1 cellular context compared by ENCODE assay signal in the genomic region with DNA sequence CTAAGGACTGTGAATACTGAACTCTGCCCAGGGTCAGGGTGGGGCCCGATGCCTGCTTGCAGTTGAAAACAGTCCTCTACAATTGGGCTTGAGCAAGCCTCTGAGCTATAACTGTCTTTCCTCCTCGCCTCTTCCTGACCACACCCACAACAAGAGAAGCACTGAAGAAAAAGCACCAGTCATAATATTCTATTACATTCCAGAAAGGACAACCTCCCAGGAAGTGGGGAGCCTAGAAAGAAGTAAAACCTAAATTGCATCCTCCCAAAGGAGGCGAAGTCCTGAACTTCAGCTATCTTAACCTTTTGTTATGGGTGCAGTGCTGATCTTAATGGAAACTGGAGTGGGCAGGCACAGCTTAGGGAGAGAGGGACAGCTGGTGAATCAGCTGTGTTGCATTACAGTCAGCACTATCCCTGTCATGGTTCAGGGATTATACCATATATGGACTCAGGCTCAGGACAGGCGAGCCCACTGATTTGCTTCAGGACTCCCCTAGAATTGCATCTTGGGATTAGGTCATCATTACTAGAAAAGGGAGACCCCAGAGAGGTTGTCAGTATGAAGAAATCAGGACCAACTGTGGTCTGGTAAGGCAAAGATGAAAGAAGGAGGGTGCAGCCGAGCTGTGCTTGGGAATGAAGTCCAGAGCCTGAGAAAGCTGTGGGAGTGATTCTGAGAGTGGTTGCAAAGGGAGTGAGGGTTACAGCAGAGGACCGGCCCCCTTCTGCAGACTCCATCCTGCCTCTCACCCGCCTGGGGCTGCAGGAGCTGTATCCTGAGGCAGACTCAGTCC.
TF ChIP-seq lines count a peak whose summit lies in the region.

No MANE protein-coding gene starts in this region.

TF ChIP-seq in K562, 482 proteins besides CTCF, POLR2A, EP300 and RAD21 (continued from another document and continues in another):
- TF ChIP-seq, protein P1, sequence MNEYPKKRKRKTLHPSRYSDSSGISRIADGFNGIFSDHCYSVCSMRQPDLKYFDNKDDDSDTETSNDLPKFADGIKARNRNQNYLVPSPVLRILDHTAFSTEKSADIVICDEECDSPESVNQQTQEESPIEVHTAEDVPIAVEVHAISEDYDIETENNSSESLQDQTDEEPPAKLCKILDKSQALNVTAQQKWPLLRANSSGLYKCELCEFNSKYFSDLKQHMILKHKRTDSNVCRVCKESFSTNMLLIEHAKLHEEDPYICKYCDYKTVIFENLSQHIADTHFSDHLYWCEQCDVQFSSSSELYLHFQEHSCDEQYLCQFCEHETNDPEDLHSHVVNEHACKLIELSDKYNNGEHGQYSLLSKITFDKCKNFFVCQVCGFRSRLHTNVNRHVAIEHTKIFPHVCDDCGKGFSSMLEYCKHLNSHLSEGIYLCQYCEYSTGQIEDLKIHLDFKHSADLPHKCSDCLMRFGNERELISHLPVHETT (CRISPR knock-in tag; conservative IDR thresholded peaks at IDR 0.05 in 1 of 2, IDR thresholded peaks at IDR 0.05 in 1 of 2), result no peak
- TF ChIP-seq ZNF282 (CRISPR knock-in tag; IDR thresholded peaks at IDR 0.05), result no peak
- peak; percentile 24; the same call in 1 of the 2 replicates for TF ChIP-seq ELF1 (tag; IDR thresholded peaks at IDR 0.05)
- TF ChIP-seq, protein P2, sequence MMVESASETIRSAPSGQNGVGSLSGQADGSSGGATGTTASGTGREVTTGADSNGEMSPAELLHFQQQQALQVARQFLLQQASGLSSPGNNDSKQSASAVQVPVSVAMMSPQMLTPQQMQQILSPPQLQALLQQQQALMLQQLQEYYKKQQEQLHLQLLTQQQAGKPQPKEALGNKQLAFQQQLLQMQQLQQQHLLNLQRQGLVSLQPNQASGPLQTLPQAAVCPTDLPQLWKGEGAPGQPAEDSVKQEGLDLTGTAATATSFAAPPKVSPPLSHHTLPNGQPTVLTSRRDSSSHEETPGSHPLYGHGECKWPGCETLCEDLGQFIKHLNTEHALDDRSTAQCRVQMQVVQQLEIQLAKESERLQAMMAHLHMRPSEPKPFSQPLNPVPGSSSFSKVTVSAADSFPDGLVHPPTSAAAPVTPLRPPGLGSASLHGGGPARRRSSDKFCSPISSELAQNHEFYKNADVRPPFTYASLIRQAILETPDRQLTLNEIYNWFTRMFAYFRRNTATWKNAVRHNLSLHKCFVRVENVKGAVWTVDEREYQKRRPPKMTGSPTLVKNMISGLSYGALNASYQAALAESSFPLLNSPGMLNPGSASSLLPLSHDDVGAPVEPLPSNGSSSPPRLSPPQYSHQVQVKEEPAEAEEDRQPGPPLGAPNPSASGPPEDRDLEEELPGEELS (CRISPR knock-in tag; IDR thresholded peaks at IDR 0.05; ENCODE audit: borderline replicate concordance), result no peak
- TF ChIP-seq, protein P3, sequence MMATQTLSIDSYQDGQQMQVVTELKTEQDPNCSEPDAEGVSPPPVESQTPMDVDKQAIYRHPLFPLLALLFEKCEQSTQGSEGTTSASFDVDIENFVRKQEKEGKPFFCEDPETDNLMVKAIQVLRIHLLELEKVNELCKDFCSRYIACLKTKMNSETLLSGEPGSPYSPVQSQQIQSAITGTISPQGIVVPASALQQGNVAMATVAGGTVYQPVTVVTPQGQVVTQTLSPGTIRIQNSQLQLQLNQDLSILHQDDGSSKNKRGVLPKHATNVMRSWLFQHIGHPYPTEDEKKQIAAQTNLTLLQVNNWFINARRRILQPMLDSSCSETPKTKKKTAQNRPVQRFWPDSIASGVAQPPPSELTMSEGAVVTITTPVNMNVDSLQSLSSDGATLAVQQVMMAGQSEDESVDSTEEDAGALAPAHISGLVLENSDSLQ (IDR thresholded peaks at IDR 0.05), result no peak
- no peak for TF ChIP-seq KDM5B (IDR thresholded peaks at IDR 0.05; ENCODE audit: insufficient replicate concordance, low read depth, low read length)
- no peak for TF ChIP-seq BRF1 (IDR thresholded peaks at IDR 0.05; ENCODE audit: borderline replicate concordance, extremely low read depth, insufficient read length)
- TF ChIP-seq POLR2AphosphoS5 (IDR thresholded peaks at IDR 0.05; ENCODE audit: control insufficient read depth, insufficient read depth, low read depth, low read length), result no peak
- TF ChIP-seq, protein P4, sequence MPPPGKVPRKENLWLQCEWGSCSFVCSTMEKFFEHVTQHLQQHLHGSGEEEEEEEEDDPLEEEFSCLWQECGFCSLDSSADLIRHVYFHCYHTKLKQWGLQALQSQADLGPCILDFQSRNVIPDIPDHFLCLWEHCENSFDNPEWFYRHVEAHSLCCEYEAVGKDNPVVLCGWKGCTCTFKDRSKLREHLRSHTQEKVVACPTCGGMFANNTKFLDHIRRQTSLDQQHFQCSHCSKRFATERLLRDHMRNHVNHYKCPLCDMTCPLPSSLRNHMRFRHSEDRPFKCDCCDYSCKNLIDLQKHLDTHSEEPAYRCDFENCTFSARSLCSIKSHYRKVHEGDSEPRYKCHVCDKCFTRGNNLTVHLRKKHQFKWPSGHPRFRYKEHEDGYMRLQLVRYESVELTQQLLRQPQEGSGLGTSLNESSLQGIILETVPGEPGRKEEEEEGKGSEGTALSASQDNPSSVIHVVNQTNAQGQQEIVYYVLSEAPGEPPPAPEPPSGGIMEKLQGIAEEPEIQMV (tag; conservative IDR thresholded peaks at IDR 0.05; ENCODE audit: low read depth), result no peak
- TF ChIP-seq RB1 (IDR thresholded peaks at IDR 0.05; ENCODE audit: low read depth), result no peak
- TF ChIP-seq CBFA2T2 (conservative IDR thresholded peaks at IDR 0.05), result no peak
- no peak for TF ChIP-seq HMGN3 (IDR thresholded peaks at IDR 0.05; ENCODE audit: borderline replicate concordance, extremely low read depth, insufficient read length, low read depth, low read length)
- TF ChIP-seq MBD2 (IDR thresholded peaks at IDR 0.05; ENCODE audit: borderline replicate concordance, low read depth), result no peak
- TF ChIP-seq HDAC8 (tag; IDR thresholded peaks at IDR 0.05), result no peak
- TF ChIP-seq NUFIP1 (IDR thresholded peaks at IDR 0.05; ENCODE audit: partially characterized antibody), result no peak
- TF ChIP-seq CSDE1 (IDR thresholded peaks at IDR 0.05), result no peak
- TF ChIP-seq, protein P5, sequence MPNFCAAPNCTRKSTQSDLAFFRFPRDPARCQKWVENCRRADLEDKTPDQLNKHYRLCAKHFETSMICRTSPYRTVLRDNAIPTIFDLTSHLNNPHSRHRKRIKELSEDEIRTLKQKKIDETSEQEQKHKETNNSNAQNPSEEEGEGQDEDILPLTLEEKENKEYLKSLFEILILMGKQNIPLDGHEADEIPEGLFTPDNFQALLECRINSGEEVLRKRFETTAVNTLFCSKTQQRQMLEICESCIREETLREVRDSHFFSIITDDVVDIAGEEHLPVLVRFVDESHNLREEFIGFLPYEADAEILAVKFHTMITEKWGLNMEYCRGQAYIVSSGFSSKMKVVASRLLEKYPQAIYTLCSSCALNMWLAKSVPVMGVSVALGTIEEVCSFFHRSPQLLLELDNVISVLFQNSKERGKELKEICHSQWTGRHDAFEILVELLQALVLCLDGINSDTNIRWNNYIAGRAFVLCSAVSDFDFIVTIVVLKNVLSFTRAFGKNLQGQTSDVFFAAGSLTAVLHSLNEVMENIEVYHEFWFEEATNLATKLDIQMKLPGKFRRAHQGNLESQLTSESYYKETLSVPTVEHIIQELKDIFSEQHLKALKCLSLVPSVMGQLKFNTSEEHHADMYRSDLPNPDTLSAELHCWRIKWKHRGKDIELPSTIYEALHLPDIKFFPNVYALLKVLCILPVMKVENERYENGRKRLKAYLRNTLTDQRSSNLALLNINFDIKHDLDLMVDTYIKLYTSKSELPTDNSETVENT (CRISPR knock-in tag; IDR thresholded peaks at IDR 0.05), result no peak
- no peak for TF ChIP-seq FIP1L1 (IDR thresholded peaks at IDR 0.05; ENCODE audit: low read depth, low read length, poor library complexity, severe bottlenecking)
- no peak for TF ChIP-seq MEIS2 (IDR thresholded peaks at IDR 0.05; ENCODE audit: partially characterized antibody)
- peak in 1 of 2 experiments; percentile 21; a peak in 1 of 4 replicates for TF ChIP-seq NRF1 (conservative IDR thresholded peaks at IDR 0.05 in 1 of 2, IDR thresholded peaks at IDR 0.05 in 1 of 2)
- no peak for TF ChIP-seq ZNF408 (CRISPR knock-in tag; IDR thresholded peaks at IDR 0.05; ENCODE audit: low read depth)
- TF ChIP-seq NFXL1 (CRISPR knock-in tag; IDR thresholded peaks at IDR 0.05), result no peak
- TF ChIP-seq, protein P6, sequence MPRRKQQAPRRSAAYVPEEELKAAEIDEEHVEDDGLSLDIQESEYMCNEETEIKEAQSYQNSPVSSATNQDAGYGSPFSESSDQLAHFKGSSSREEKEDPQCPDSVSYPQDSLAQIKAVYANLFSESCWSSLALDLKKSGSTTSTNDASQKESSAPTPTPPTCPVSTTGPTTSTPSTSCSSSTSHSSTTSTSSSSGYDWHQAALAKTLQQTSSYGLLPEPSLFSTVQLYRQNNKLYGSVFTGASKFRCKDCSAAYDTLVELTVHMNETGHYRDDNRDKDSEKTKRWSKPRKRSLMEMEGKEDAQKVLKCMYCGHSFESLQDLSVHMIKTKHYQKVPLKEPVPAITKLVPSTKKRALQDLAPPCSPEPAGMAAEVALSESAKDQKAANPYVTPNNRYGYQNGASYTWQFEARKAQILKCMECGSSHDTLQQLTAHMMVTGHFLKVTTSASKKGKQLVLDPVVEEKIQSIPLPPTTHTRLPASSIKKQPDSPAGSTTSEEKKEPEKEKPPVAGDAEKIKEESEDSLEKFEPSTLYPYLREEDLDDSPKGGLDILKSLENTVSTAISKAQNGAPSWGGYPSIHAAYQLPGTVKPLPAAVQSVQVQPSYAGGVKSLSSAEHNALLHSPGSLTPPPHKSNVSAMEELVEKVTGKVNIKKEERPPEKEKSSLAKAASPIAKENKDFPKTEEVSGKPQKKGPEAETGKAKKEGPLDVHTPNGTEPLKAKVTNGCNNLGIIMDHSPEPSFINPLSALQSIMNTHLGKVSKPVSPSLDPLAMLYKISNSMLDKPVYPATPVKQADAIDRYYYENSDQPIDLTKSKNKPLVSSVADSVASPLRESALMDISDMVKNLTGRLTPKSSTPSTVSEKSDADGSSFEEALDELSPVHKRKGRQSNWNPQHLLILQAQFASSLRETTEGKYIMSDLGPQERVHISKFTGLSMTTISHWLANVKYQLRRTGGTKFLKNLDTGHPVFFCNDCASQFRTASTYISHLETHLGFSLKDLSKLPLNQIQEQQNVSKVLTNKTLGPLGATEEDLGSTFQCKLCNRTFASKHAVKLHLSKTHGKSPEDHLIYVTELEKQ (CRISPR knock-in tag; IDR thresholded peaks at IDR 0.05), result no peak
- TF ChIP-seq DPF2 (IDR thresholded peaks at IDR 0.05), result no peak
- TF ChIP-seq TCF3 (CRISPR knock-in tag; IDR thresholded peaks at IDR 0.05), result no peak
- no peak for TF ChIP-seq FOXK2 (conservative IDR thresholded peaks at IDR 0.05 in 1 of 2, IDR thresholded peaks at IDR 0.05 in 1 of 2; ENCODE audit: low read depth in 2 of 2)
- TF ChIP-seq ZNF57 (CRISPR knock-in tag; IDR thresholded peaks at IDR 0.05), result no peak
- TF ChIP-seq PHTF2 (CRISPR knock-in tag; IDR thresholded peaks at IDR 0.05), result no peak
- TF ChIP-seq, protein P7, sequence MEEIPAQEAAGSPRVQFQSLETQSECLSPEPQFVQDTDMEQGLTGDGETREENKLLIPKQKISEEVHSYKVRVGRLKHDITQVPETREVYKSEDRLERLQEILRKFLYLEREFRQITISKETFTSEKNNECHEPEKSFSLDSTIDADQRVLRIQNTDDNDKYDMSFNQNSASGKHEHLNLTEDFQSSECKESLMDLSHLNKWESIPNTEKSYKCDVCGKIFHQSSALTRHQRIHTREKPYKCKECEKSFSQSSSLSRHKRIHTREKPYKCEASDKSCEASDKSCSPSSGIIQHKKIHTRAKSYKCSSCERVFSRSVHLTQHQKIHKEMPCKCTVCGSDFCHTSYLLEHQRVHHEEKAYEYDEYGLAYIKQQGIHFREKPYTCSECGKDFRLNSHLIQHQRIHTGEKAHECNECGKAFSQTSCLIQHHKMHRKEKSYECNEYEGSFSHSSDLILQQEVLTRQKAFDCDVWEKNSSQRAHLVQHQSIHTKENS (CRISPR knock-in tag; IDR thresholded peaks at IDR 0.05), result no peak
- TF ChIP-seq KLF6 (CRISPR knock-in tag; IDR thresholded peaks at IDR 0.05; ENCODE audit: borderline replicate concordance), result 0 out of 2 replicates have a peak, but pooled peaks have one; percentile 28
- TF ChIP-seq, protein P8, sequence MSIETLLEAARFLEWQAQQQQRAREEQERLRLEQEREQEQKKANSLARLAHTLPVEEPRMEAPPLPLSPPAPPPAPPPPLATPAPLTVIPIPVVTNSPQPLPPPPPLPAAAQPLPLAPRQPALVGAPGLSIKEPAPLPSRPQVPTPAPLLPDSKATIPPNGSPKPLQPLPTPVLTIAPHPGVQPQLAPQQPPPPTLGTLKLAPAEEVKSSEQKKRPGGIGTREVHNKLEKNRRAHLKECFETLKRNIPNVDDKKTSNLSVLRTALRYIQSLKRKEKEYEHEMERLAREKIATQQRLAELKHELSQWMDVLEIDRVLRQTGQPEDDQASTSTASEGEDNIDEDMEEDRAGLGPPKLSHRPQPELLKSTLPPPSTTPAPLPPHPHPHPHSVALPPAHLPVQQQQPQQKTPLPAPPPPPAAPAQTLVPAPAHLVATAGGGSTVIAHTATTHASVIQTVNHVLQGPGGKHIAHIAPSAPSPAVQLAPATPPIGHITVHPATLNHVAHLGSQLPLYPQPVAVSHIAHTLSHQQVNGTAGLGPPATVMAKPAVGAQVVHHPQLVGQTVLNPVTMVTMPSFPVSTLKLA (conservative IDR thresholded peaks at IDR 0.05), result no peak
- no peak for TF ChIP-seq FOXM1 (IDR thresholded peaks at IDR 0.05; ENCODE audit: low read depth)
- no peak for TF ChIP-seq FOXM1 (CRISPR knock-in tag; IDR thresholded peaks at IDR 0.05; ENCODE audit: low read depth)
- no peak for TF ChIP-seq ARHGAP35 (IDR thresholded peaks at IDR 0.05; ENCODE audit: partially characterized antibody)
- TF ChIP-seq, protein P9, sequence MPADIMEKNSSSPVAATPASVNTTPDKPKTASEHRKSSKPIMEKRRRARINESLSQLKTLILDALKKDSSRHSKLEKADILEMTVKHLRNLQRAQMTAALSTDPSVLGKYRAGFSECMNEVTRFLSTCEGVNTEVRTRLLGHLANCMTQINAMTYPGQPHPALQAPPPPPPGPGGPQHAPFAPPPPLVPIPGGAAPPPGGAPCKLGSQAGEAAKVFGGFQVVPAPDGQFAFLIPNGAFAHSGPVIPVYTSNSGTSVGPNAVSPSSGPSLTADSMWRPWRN (IDR thresholded peaks at IDR 0.05; ENCODE audit: low read depth), result no peak
- no peak for TF ChIP-seq ZNF780A (CRISPR knock-in tag; IDR thresholded peaks at IDR 0.05)
- no peak for TF ChIP-seq PURB (CRISPR knock-in tag; IDR thresholded peaks at IDR 0.05; ENCODE audit: low read depth)
- TF ChIP-seq HDAC3 (IDR thresholded peaks at IDR 0.05; ENCODE audit: borderline replicate concordance, partially characterized antibody), result no peak
- 0 out of 2 replicates have a peak, but pooled peaks have one; percentile 8 for TF ChIP-seq DIDO1 (tag; IDR thresholded peaks at IDR 0.05; ENCODE audit: low read depth)
- TF ChIP-seq ZNF830 (CRISPR knock-in tag; IDR thresholded peaks at IDR 0.05), result no peak
- TF ChIP-seq HLTF (IDR thresholded peaks at IDR 0.05), result no peak
- no peak for TF ChIP-seq ZFP30 (CRISPR knock-in tag; IDR thresholded peaks at IDR 0.05; ENCODE audit: borderline replicate concordance)
- peak; percentile 38 for TF ChIP-seq ZNF316 (IDR thresholded peaks at IDR 0.05)
- TF ChIP-seq ZNF695 (CRISPR knock-in tag; IDR thresholded peaks at IDR 0.05), result no peak
- peak; percentile 13; the same call in 1 of the 2 replicates for TF ChIP-seq MAFF (IDR thresholded peaks at IDR 0.05; ENCODE audit: low read length)
- TF ChIP-seq ZNF140 (CRISPR knock-in tag; IDR thresholded peaks at IDR 0.05), result no peak
- TF ChIP-seq FOXK1 (CRISPR knock-in tag; IDR thresholded peaks at IDR 0.05; ENCODE audit: borderline replicate concordance), result 0 out of 2 replicates have a peak, but pooled peaks have one; percentile 54
- no peak for TF ChIP-seq ZNF507 (tag; conservative IDR thresholded peaks at IDR 0.05)
- TF ChIP-seq MAFK (IDR thresholded peaks at IDR 0.05; ENCODE audit: low read length), result peak; percentile 45; the same call in 1 of the 2 replicates
- peak; percentile 76 for TF ChIP-seq DACH1 (IDR thresholded peaks at IDR 0.05; ENCODE audit: partially characterized antibody)
- 0 out of 2 replicates have a peak, but pooled peaks have one; percentile 29 for TF ChIP-seq ZNF12 (CRISPR knock-in tag; IDR thresholded peaks at IDR 0.05)
